ENCODE assay signal across 30 cellular contexts in genomic region chr1:158169105-158169504, GRCh38. TPM values are rescaled to one million over a fixed set of nuclear protein-coding genes. Genes with fewer than 3 reads are reported as not detected.
"Had no signal": no experiment of that assay in that cellular context is flagged by ENCODE, and none has a peak within 500 bp of the region (broad histone marks: within the 10 kb centered on the region; RNA-seq: fewer than 3 reads in every experiment).

No MANE protein-coding gene starts in this region.

- H3K9me3 Mint-ChIP-seq: activated naive CD4-positive, alpha-beta T cell treated with anti-CD3 and anti-CD28 coated beads, Interleukin-2, amount 10 ng/mL, durations not matched to agents 7 days and 5 days; brain; effector memory CD8-positive, alpha-beta T cell; mesothelial cell of epicardium; neural crest cell; stimulated activated effector memory CD8-positive, alpha-beta T cell treated with anti-CD3 and anti-CD28 coated beads, Interleukin-12 subunit alpha, Interleukin-12 subunit beta, amount 100 ng/mL, for 72 hours; stimulated activated naive CD8-positive, alpha-beta T cell treated with anti-CD3 and anti-CD28 coated beads, Interleukin-15, Interleukin-2, amounts not matched to agents 100 ng/mL and 50 ng/mL, for 24 hours had no signal

- H3K4me1 ChIP-seq: ascending aorta, gastroesophageal sphincter, pancreas, psoas muscle, sigmoid colon, upper lobe of left lung, vagina had no signal

- H3K36me3 Mint-ChIP-seq: activated naive CD4-positive, alpha-beta T cell treated with anti-CD3 and anti-CD28 coated beads, Interleukin-2, amount 10 ng/mL, durations not matched to agents 7 days and 5 days; activated naive CD8-positive, alpha-beta T cell treated with anti-CD3 and anti-CD28 coated beads, Interleukin-2, amount 10 ng/mL, durations not matched to agents 7 days and 5 days; brain; mesothelial cell of epicardium; naive thymus-derived CD8-positive, alpha-beta T cell; stimulated activated effector memory CD8-positive, alpha-beta T cell treated with anti-CD3 and anti-CD28 coated beads, Interleukin-12 subunit alpha, Interleukin-12 subunit beta, amount 100 ng/mL, for 72 hours had no signal

- H3K27ac Mint-ChIP-seq: activated CD4-positive, alpha-beta T cell treated with anti-CD3 and anti-CD28 coated beads for 36 hours; activated CD8-positive, alpha-beta T cell treated with anti-CD3 and anti-CD28 coated beads, Interleukin-2, amount 10 ng/mL, durations not matched to agents 7 days and 5 days; activated naive CD4-positive, alpha-beta T cell treated with anti-CD3 and anti-CD28 coated beads, Interleukin-2, amount 10 ng/mL, durations not matched to agents 7 days and 5 days; activated naive CD8-positive, alpha-beta T cell treated with anti-CD3 and anti-CD28 coated beads, Interleukin-2, amount 10 ng/mL, durations not matched to agents 7 days and 5 days; brain; effector memory CD8-positive, alpha-beta T cell; mesothelial cell of epicardium; naive thymus-derived CD8-positive, alpha-beta T cell; stimulated activated effector memory CD8-positive, alpha-beta T cell treated with anti-CD3 and anti-CD28 coated beads, Interleukin-12 subunit alpha, Interleukin-12 subunit beta, amount 100 ng/mL, for 72 hours; stimulated activated naive CD8-positive, alpha-beta T cell treated with anti-CD3 and anti-CD28 coated beads, Interleukin-15, Interleukin-2, amounts not matched to agents 100 ng/mL and 50 ng/mL, for 24 hours; T-helper 2 cell treated with Interferon-gamma antibody and Interleukin-4, amounts not matched to agents 5 μg/mL and 100 μg/mL, for 36 hours had no signal

- H3K27me3 ChIP-seq: ascending aorta, sigmoid colon, upper lobe of left lung, vagina had no signal

- H3K9me3 ChIP-seq: ascending aorta, gastroesophageal sphincter, pancreas, psoas muscle, sigmoid colon, upper lobe of left lung, vagina had no signal

- H3K4me3 Mint-ChIP-seq: activated CD4-positive, alpha-beta T cell treated with anti-CD3 and anti-CD28 coated beads for 36 hours; activated CD8-positive, alpha-beta T cell treated with anti-CD3 and anti-CD28 coated beads, Interleukin-2, amount 10 ng/mL, durations not matched to agents 7 days and 5 days; activated naive CD4-positive, alpha-beta T cell treated with anti-CD3 and anti-CD28 coated beads, Interleukin-2, amount 10 ng/mL, durations not matched to agents 7 days and 5 days; activated naive CD8-positive, alpha-beta T cell treated with anti-CD3 and anti-CD28 coated beads, Interleukin-2, amount 10 ng/mL, durations not matched to agents 7 days and 5 days; brain; effector memory CD8-positive, alpha-beta T cell; mesothelial cell of epicardium; naive thymus-derived CD8-positive, alpha-beta T cell; neural crest cell; stimulated activated effector memory CD8-positive, alpha-beta T cell treated with anti-CD3 and anti-CD28 coated beads, Interleukin-12 subunit alpha, Interleukin-12 subunit beta, amount 100 ng/mL, for 72 hours; stimulated activated naive CD8-positive, alpha-beta T cell treated with anti-CD3 and anti-CD28 coated beads, Interleukin-15, Interleukin-2, amounts not matched to agents 100 ng/mL and 50 ng/mL, for 24 hours; T-helper 2 cell treated with Interferon-gamma antibody and Interleukin-4, amounts not matched to agents 5 μg/mL and 100 μg/mL, for 36 hours had no signal

- H3K36me3 ChIP-seq: ascending aorta, gastroesophageal sphincter, pancreas, sigmoid colon, upper lobe of left lung, vagina had no signal

- H3K4me3 ChIP-seq: ascending aorta, gastroesophageal sphincter, hepatocyte, pancreas, psoas muscle, sigmoid colon, upper lobe of left lung, vagina had no signal

- H3K4me1 Mint-ChIP-seq: activated CD4-positive, alpha-beta T cell treated with anti-CD3 and anti-CD28 coated beads for 36 hours; activated naive CD4-positive, alpha-beta T cell treated with anti-CD3 and anti-CD28 coated beads, Interleukin-2, amount 10 ng/mL, durations not matched to agents 7 days and 5 days; activated naive CD8-positive, alpha-beta T cell treated with anti-CD3 and anti-CD28 coated beads, Interleukin-2, amount 10 ng/mL, durations not matched to agents 7 days and 5 days; brain; mesothelial cell of epicardium; neural crest cell; stimulated activated effector memory CD8-positive, alpha-beta T cell treated with anti-CD3 and anti-CD28 coated beads, Interleukin-12 subunit alpha, Interleukin-12 subunit beta, amount 100 ng/mL, for 72 hours had no signal

- H3K27ac ChIP-seq: ascending aorta, gastroesophageal sphincter, hepatocyte, pancreas, psoas muscle, sigmoid colon, upper lobe of left lung, vagina had no signal

- ATAC-seq: activated CD4-positive, alpha-beta T cell treated with anti-CD3 and anti-CD28 coated beads for 36 hours; activated CD8-positive, alpha-beta T cell treated with anti-CD3 and anti-CD28 coated beads, Interleukin-2, amount 10 ng/mL, durations not matched to agents 7 days and 5 days; effector memory CD8-positive, alpha-beta T cell; gastroesophageal sphincter; left cardiac atrium; naive thymus-derived CD8-positive, alpha-beta T cell; pancreas; psoas muscle; stimulated activated effector memory CD8-positive, alpha-beta T cell treated with anti-CD3 and anti-CD28 coated beads, Interleukin-12 subunit alpha, Interleukin-12 subunit beta, amount 100 ng/mL, for 72 hours had no signal

- DNase-seq: activated CD4-positive, alpha-beta T cell treated with anti-CD3 and anti-CD28 coated beads for 36 hours; activated CD4-positive, CD25-positive, alpha-beta regulatory T cell; activated CD8-positive, alpha-beta T cell treated with anti-CD3 and anti-CD28 coated beads, Interleukin-2, amount 10 ng/mL, durations not matched to agents 7 days and 5 days; activated gamma-delta T cell; activated naive CD4-positive, alpha-beta T cell treated with anti-CD3 and anti-CD28 coated beads, Interleukin-2, amount 10 ng/mL, durations not matched to agents 7 days and 5 days; activated naive CD8-positive, alpha-beta T cell treated with anti-CD3 and anti-CD28 coated beads, Interleukin-2, amount 10 ng/mL, durations not matched to agents 7 days and 5 days; caudate nucleus; cortex of kidney; effector memory CD8-positive, alpha-beta T cell; left cardiac atrium; naive thymus-derived CD8-positive, alpha-beta T cell; nucleus accumbens; pancreas; psoas muscle; sigmoid colon; small intestine; stimulated activated CD4-positive, alpha-beta T cell treated with anti-CD3 and anti-CD28 coated beads, Interleukin-4, amount 100 ng/mL, for 24 hours; upper lobe of left lung had no signal

RNA-seq across cellular contexts. Expression of gene CD1D, which starts 11.6 kb away (rescaled TPM):
- total RNA-seq: activated CD8-positive, alpha-beta T cell treated with anti-CD3 and anti-CD28 coated beads, Interleukin-2, amount 10 ng/mL, durations not matched to agents 7 days and 5 days; activated naive CD8-positive, alpha-beta T cell treated with anti-CD3 and anti-CD28 coated beads, Interleukin-2, amount 10 ng/mL, durations not matched to agents 7 days and 5 days; ascending aorta; chondrocyte; neural crest cell had no signal
- polyA plus RNA-seq: fibroblast of lung had no signal
